In genomic region chr18:41150316-41150715, GRCh38 we compare ENCODE assay signal across 16 cellular contexts.
DNase-seq lines count a peak whose midpoint lies in the region; ATAC-seq and TF ChIP-seq lines count a peak whose summit lies in the region.
"Had no signal": no experiment of that assay in that cellular context is flagged by ENCODE, and none has a peak within 500 bp of the region (broad histone marks: within the 10 kb centered on the region; RNA-seq: fewer than 3 reads in every experiment).

No MANE protein-coding gene starts in this region.

- peak; percentile 82 for ATAC-seq in foreskin keratinocyte
- ATAC-seq: activated CD4-positive, CD25-positive, alpha-beta regulatory T cell treated with anti-CD3 and anti-CD28 coated beads, Interleukin-2, amount 50 U/mL, for 24 hours; activated naive CD8-positive, alpha-beta T cell treated with anti-CD3 and anti-CD28 coated beads, Interleukin-2, amount 50 U/mL, for 24 hours; activated T-helper 17 cell treated with anti-CD3 and anti-CD28 coated beads, Interleukin-2, amount 50 U/mL, for 72 hours had no signal

- no peaks in the 10 kb centered on the region for H3K27me3 ChIP-seq in foreskin keratinocyte
- H3K27me3 ChIP-seq: esophagus muscularis mucosa, suprapubic skin had no signal

- DNase-seq in DMS79 (lab: John Stamatoyannopoulos, UW) (peak; percentile 3), NCI-H1417 treated with DMSO at 0.1 percent for 48 hours (lab: John Stamatoyannopoulos, UW) (peak; percentile 84), NCI-H510A (lab: John Stamatoyannopoulos, UW) (peak; percentile 10), foreskin keratinocyte (peak; percentile 44 to 64), NCI-H774 (lab: John Stamatoyannopoulos, UW) (no peak), amniotic stem cell (lab: John Stamatoyannopoulos, UW) (no peak)
- DNase-seq in activated effector memory CD4-positive, alpha-beta T cell treated with anti-CD3 and anti-CD28 coated beads, Interleukin-2, amount 50 U/mL, for 16 hours, result no peak
- DNase-seq: activated naive CD8-positive, alpha-beta T cell treated with anti-CD3 and anti-CD28 coated beads, Interleukin-2, amount 50 U/mL, for 24 hours; AML-193; mesenchymal stem cell; PC-9; T-helper 9 cell had no signal

- no peak overlapping the region for H3K27ac ChIP-seq in foreskin keratinocyte
- H3K27ac ChIP-seq: esophagus muscularis mucosa, PC-9, suprapubic skin had no signal

- H3K4me1 ChIP-seq in foreskin keratinocyte, result peaks cover 19% of the 10 kb centered on the region
- H3K4me1 ChIP-seq: suprapubic skin had no signal

- TF ChIP-seq CTCF in foreskin keratinocyte (conservative IDR thresholded peaks at IDR 0.05), result no peak

Comparison
In these comparisons a context has a peak if more than half of its experiments do, and no peak if none do; other contexts are left out.
1. DNase-seq: peak in DMS79 (single experiment), NCI-H1417 treated with DMSO at 0.1 percent for 48 hours (single experiment), NCI-H510A (single experiment) and foreskin keratinocyte (2 of 2); none in NCI-H774 (single experiment), amniotic stem cell (single experiment) and activated effector memory CD4-positive, alpha-beta T cell treated with anti-CD3 and anti-CD28 coated beads, Interleukin-2, amount 50 U/mL, for 16 hours (single experiment).